In genomic region chr6:24396764-24397163, GRCh38 we compare ENCODE assay signal across 1 cellular context.
A peak's percentile ranks its signal among the peaks of the same experiment; 100 is the strongest.
TF ChIP-seq lines count a peak whose summit lies in the region.

No MANE protein-coding gene starts in this region.

TF ChIP-seq in HepG2, 621 proteins besides CTCF, POLR2A, EP300 and RAD21:
- TF ChIP-seq ZNF576 (CRISPR knock-in tag; IDR thresholded peaks at IDR 0.05): no peak
- TF ChIP-seq FOSL2 (CRISPR knock-in tag; IDR thresholded peaks at IDR 0.05): peak; percentile 48
- no peak for TF ChIP-seq SYNCRIP (IDR thresholded peaks at IDR 0.05; ENCODE audit: insufficient read depth, low read depth, low read length)
- peak; percentile 14; the same call in 1 of the 2 replicates for TF ChIP-seq STAG1 (CRISPR knock-in tag; IDR thresholded peaks at IDR 0.05)
- TF ChIP-seq SMC3 (IDR thresholded peaks at IDR 0.05; ENCODE audit: low read length): peak; percentile 1; the same call in 1 of the 2 replicates
TF ChIP-seq in HepG2: peak in this region for 3.
